ENCODE assay signal across 8 cellular contexts in the genomic region with DNA sequence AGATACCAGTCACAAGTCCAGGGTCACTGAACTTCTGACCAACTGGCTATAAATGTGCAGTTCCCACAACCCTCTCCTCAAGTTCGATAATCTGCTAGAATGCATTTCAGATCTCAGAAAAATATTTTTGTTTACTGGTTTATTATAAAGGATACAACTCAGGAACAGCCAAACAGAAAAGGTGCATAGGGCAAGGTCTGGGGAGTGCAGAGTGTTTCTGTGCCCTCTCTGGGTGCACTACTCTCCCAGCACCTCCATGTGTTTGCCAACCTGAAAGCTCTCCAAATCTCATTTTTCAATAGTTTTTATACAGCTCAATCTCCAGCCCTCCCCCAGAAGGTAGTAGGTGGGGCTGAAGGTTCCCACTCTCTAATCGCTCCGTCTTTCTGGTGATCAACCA.
"Had no signal": no experiment of that assay in that cellular context is flagged by ENCODE, and none has a peak within 500 bp of the region (broad histone marks: within the 10 kb centered on the region; RNA-seq: fewer than 3 reads in every experiment).

No MANE protein-coding gene starts in this region.

- ATAC-seq: GM23338, K562 had no signal

- H2AFZ ChIP-seq: GM23338 had no signal

- H3K4me3 ChIP-seq: GM23338, K562 had no signal

- H3K4me2 ChIP-seq: GM23338 had no signal

- FAIRE-seq: H1, H54, HTR-8/SVneo, K562 had no signal

- DNase-seq: H9, HCEC 1CT, KG1 had no signal
